ENCODE assay signal across 16 cellular contexts in genomic region chr19:33580026-33580644, GRCh38. TPM values are rescaled to one million over a fixed set of nuclear protein-coding genes. Genes with fewer than 3 reads are reported as not detected.
DNase-seq lines count a peak whose midpoint lies in the region; ATAC-seq lines count a peak whose summit lies in the region.
"Had no signal": no experiment of that assay in that cellular context is flagged by ENCODE, and none has a peak within 500 bp of the region (broad histone marks: within the 10 kb centered on the region; RNA-seq: fewer than 3 reads in every experiment).

No MANE protein-coding gene starts in this region.

- ATAC-seq in HG03196 (IDR thresholded peaks at IDR 0.05; ENCODE audit: unreplicated experiment) (no peak), GM21737 (IDR thresholded peaks at IDR 0.05; ENCODE audit: unreplicated experiment) (no peak)
- ATAC-seq: activated CD8-positive, alpha-beta memory T cell treated with anti-CD3 and anti-CD28 coated beads, Interleukin-2, amount 10 ng/mL, durations not matched to agents 7 days and 5 days had no signal

- H3K27me3 ChIP-seq in SJCRH30: no peaks in the 10 kb centered on the region; the same call in 1 of the 2 replicates
- H3K27me3 ChIP-seq: colonic mucosa, neutrophil had no signal

- DNase-seq in DMS153 (lab: John Stamatoyannopoulos, UW) (peak; percentile 50), NCI-H1092 treated with DMSO at 0.1 percent for 48 hours (lab: John Stamatoyannopoulos, UW) (peak; percentile 62), SJCRH30 (no peak), mucosa of gallbladder (ENCODE audit: low spot score) (peak; percentile 77), middle frontal gyrus (ENCODE audit: extremely low spot score, low spot score) (no peak), NCI-H446 (lab: John Stamatoyannopoulos, UW) (no peak)
- DNase-seq: activated CD4-positive, alpha-beta T cell treated with anti-CD3 and anti-CD28 coated beads for 1 hour; activated CD8-positive, alpha-beta memory T cell treated with anti-CD3 and anti-CD28 coated beads, Interleukin-2, amount 10 ng/mL, durations not matched to agents 7 days and 5 days; activated gamma-delta T cell treated with Interleukin-2 at 50 U/mL for 16 hours; colonic mucosa; immature natural killer cell; stimulated activated CD4-positive, alpha-beta T cell treated with anti-CD3 and anti-CD28 coated beads, Interleukin-2, amount 100 ng/mL, for 48 hours had no signal

- no peak overlapping the region for H3K27ac ChIP-seq in SJCRH30
- H3K27ac ChIP-seq: colonic mucosa, neutrophil had no signal

- H3K36me3 ChIP-seq in SJCRH30: no peaks in the 10 kb centered on the region
- H3K36me3 ChIP-seq: colonic mucosa, neutrophil had no signal

- H3K4me3 ChIP-seq in SJCRH30: peak overlapping the region; percentile 13; the same call in 1 of the 2 replicates
- H3K4me3 ChIP-seq: colonic mucosa had no signal

- no peaks in the 10 kb centered on the region for H3K9me3 ChIP-seq in SJCRH30 (replicated peaks)
- H3K9me3 ChIP-seq: colonic mucosa, neutrophil had no signal

- H3K4me1 ChIP-seq in SJCRH30: peaks cover 8% of the 10 kb centered on the region
- H3K4me1 ChIP-seq: colonic mucosa had no signal

RNA-seq across cellular contexts. Expression of gene CHST8, which starts 41.6 kb away (rescaled TPM):
- total RNA-seq in SJCRH30 (2014; rRNA removed; shearing (Covaris generic)): 23.3 and 25.7 TPM in 2 replicates
- 9.9 TPM for total RNA-seq in mucosa of gallbladder
- total RNA-seq: activated CD8-positive, alpha-beta memory T cell treated with anti-CD3 and anti-CD28 coated beads, Interleukin-2, amount 10 ng/mL, durations not matched to agents 7 days and 5 days; colonic mucosa; epithelial cell of proximal tubule had no signal

RNA-seq across cellular contexts. Expression of gene PEPD, which starts 58.5 kb away (rescaled TPM):
- 39.5 and 40.2 TPM in 2 replicates for total RNA-seq in SJCRH30 (2014; rRNA removed; shearing (Covaris generic))
- total RNA-seq in mucosa of gallbladder: 90.3 TPM

Comparison
In these comparisons a context has a peak if more than half of its experiments do, and no peak if none do; other contexts are left out.
1. DNase-seq: peak in DMS153 (single experiment), NCI-H1092 treated with DMSO at 0.1 percent for 48 hours (single experiment) and mucosa of gallbladder (single experiment); none in SJCRH30 (0 of 2), middle frontal gyrus (single experiment) and NCI-H446 (0 of 2).